Comparison of ENCODE assay signal across 11 cellular contexts in genomic region chr17:29326414-29326813, GRCh38.
"Had no signal": no experiment of that assay in that cellular context is flagged by ENCODE, and none has a peak within 500 bp of the region (broad histone marks: within the 10 kb centered on the region; RNA-seq: fewer than 3 reads in every experiment).

No MANE protein-coding gene starts in this region.

- H3K4me2 ChIP-seq: GM23338 had no signal

- H3K4me3 ChIP-seq: GM23248, GM23338, HAP-1 had no signal

- H3K4me1 ChIP-seq: HAP-1 had no signal

- H3K27ac Mint-ChIP-seq: GM23338, H9, HFFc6 had no signal

- H3K27ac ChIP-seq: GM23248 had no signal

- ATAC-seq: GM23338, HCT116 had no signal

- DNase-seq: GM23248, GOT3, H7, H9, HCEC 1CT, HFFc6 had no signal

- H3K9me3 Mint-ChIP-seq: GM23338, H9, HFFc6 had no signal

- H3K4me3 Mint-ChIP-seq: GM23338, H9, HFFc6 had no signal

- FAIRE-seq: H1, H54 had no signal

- H3K36me3 ChIP-seq: HAP-1 had no signal

- H3K9me3 ChIP-seq: HAP-1 had no signal
